Comparison of ENCODE assay signal across 1 cellular context in genomic region chr21:37220981-37221664, GRCh38.
TF ChIP-seq lines count a peak whose summit lies in the region.

No MANE protein-coding gene starts in this region.

TF ChIP-seq in HepG2, 621 proteins besides CTCF, POLR2A, EP300 and RAD21 (continued from another document and continues in another):
- TF ChIP-seq CBX2 (IDR thresholded peaks at IDR 0.05; ENCODE audit: low read depth, low read length) (no peak), CBX2 (CRISPR knock-in tag; IDR thresholded peaks at IDR 0.05; ENCODE audit: low read depth) (no peak), TAF1 (CRISPR knock-in tag; IDR thresholded peaks at IDR 0.05) (peak; percentile 82; the same call in 1 of the 2 replicates), MAFF (IDR thresholded peaks at IDR 0.05; ENCODE audit: low read depth, low read length) (no peak), SPEN (CRISPR knock-in tag; IDR thresholded peaks at IDR 0.05; ENCODE audit: low read depth) (peak; percentile 96), PAWR (CRISPR knock-in tag; IDR thresholded peaks at IDR 0.05; ENCODE audit: borderline replicate concordance) (no peak), THYN1 (CRISPR knock-in tag; IDR thresholded peaks at IDR 0.05; ENCODE audit: borderline replicate concordance, low read depth) (no peak), BCLAF1 (IDR thresholded peaks at IDR 0.05) (no peak), ZMYM2 (CRISPR knock-in tag; IDR thresholded peaks at IDR 0.05) (peak; percentile 63; the same call in 1 of the 2 replicates), ZNF263 (CRISPR knock-in tag; IDR thresholded peaks at IDR 0.05) (peak; percentile 71), ZNF407 (CRISPR knock-in tag; IDR thresholded peaks at IDR 0.05; ENCODE audit: not compliant biosample characterization) (peak; percentile 76), ZNF230 (CRISPR knock-in tag; IDR thresholded peaks at IDR 0.05) (peak; percentile 74; the same call in 1 of the 2 replicates), ZNF609 (CRISPR knock-in tag; IDR thresholded peaks at IDR 0.05; ENCODE audit: borderline replicate concordance) (peak; percentile 75; the same call in 1 of the 2 replicates), SMYD3 (CRISPR knock-in tag; IDR thresholded peaks at IDR 0.05) (no peak), ZNF883 (CRISPR knock-in tag; IDR thresholded peaks at IDR 0.05; ENCODE audit: not compliant biosample characterization) (peak; percentile 92), ZNF446 (CRISPR knock-in tag; IDR thresholded peaks at IDR 0.05) (peak; percentile 94), ISL2 (CRISPR knock-in tag; IDR thresholded peaks at IDR 0.05) (0 out of 2 replicates have a peak, but pooled peaks have one; percentile 39), ETV6 (CRISPR knock-in tag; conservative IDR thresholded peaks at IDR 0.05) (peak; percentile 99), DNMT3B (CRISPR knock-in tag; conservative IDR thresholded peaks at IDR 0.05) (no peak; the same call in 1 of the 2 replicates), ZNF10 (CRISPR knock-in tag; IDR thresholded peaks at IDR 0.05; ENCODE audit: borderline replicate concordance, low read depth) (no peak), ZNF432 (CRISPR knock-in tag; IDR thresholded peaks at IDR 0.05; ENCODE audit: borderline replicate concordance) (no peak), ZNF749 (CRISPR knock-in tag; IDR thresholded peaks at IDR 0.05; ENCODE audit: borderline replicate concordance) (no peak), ZKSCAN5 (CRISPR knock-in tag; IDR thresholded peaks at IDR 0.05) (no peak), ZNF414 (CRISPR knock-in tag; IDR thresholded peaks at IDR 0.05) (no peak; the same call in 1 of the 2 replicates), KDM3A (CRISPR knock-in tag; IDR thresholded peaks at IDR 0.05; ENCODE audit: low read depth) (peak; percentile 95)
- TF ChIP-seq, protein P1, sequence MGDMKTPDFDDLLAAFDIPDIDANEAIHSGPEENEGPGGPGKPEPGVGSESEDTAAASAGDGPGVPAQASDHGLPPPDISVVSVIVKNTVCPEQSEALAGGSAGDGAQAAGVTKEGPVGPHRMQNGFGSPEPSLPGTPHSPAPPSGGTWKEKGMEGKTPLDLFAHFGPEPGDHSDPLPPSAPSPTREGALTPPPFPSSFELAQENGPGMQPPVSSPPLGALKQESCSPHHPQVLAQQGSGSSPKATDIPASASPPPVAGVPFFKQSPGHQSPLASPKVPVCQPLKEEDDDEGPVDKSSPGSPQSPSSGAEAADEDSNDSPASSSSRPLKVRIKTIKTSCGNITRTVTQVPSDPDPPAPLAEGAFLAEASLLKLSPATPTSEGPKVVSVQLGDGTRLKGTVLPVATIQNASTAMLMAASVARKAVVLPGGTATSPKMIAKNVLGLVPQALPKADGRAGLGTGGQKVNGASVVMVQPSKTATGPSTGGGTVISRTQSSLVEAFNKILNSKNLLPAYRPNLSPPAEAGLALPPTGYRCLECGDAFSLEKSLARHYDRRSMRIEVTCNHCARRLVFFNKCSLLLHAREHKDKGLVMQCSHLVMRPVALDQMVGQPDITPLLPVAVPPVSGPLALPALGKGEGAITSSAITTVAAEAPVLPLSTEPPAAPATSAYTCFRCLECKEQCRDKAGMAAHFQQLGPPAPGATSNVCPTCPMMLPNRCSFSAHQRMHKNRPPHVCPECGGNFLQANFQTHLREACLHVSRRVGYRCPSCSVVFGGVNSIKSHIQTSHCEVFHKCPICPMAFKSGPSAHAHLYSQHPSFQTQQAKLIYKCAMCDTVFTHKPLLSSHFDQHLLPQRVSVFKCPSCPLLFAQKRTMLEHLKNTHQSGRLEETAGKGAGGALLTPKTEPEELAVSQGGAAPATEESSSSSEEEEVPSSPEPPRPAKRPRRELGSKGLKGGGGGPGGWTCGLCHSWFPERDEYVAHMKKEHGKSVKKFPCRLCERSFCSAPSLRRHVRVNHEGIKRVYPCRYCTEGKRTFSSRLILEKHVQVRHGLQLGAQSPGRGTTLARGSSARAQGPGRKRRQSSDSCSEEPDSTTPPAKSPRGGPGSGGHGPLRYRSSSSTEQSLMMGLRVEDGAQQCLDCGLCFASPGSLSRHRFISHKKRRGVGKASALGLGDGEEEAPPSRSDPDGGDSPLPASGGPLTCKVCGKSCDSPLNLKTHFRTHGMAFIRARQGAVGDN (CRISPR knock-in tag; IDR thresholded peaks at IDR 0.05) = peak; percentile 99
- TF ChIP-seq, protein P2, sequence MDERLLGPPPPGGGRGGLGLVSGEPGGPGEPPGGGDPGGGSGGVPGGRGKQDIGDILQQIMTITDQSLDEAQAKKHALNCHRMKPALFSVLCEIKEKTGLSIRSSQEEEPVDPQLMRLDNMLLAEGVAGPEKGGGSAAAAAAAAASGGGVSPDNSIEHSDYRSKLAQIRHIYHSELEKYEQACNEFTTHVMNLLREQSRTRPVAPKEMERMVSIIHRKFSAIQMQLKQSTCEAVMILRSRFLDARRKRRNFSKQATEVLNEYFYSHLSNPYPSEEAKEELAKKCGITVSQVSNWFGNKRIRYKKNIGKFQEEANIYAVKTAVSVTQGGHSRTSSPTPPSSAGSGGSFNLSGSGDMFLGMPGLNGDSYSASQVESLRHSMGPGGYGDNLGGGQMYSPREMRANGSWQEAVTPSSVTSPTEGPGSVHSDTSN (CRISPR knock-in tag; IDR thresholded peaks at IDR 0.05) = no peak
- TF ChIP-seq, protein P3, sequence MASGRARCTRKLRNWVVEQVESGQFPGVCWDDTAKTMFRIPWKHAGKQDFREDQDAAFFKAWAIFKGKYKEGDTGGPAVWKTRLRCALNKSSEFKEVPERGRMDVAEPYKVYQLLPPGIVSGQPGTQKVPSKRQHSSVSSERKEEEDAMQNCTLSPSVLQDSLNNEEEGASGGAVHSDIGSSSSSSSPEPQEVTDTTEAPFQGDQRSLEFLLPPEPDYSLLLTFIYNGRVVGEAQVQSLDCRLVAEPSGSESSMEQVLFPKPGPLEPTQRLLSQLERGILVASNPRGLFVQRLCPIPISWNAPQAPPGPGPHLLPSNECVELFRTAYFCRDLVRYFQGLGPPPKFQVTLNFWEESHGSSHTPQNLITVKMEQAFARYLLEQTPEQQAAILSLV (CRISPR knock-in tag; IDR thresholded peaks at IDR 0.05; ENCODE audit: borderline replicate concordance) = peak; percentile 93
- TF ChIP-seq, protein P4, sequence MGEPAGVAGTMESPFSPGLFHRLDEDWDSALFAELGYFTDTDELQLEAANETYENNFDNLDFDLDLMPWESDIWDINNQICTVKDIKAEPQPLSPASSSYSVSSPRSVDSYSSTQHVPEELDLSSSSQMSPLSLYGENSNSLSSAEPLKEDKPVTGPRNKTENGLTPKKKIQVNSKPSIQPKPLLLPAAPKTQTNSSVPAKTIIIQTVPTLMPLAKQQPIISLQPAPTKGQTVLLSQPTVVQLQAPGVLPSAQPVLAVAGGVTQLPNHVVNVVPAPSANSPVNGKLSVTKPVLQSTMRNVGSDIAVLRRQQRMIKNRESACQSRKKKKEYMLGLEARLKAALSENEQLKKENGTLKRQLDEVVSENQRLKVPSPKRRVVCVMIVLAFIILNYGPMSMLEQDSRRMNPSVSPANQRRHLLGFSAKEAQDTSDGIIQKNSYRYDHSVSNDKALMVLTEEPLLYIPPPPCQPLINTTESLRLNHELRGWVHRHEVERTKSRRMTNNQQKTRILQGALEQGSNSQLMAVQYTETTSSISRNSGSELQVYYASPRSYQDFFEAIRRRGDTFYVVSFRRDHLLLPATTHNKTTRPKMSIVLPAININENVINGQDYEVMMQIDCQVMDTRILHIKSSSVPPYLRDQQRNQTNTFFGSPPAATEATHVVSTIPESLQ (CRISPR knock-in tag; conservative IDR thresholded peaks at IDR 0.05) = no peak
